ENCODE assay signal across 8 cellular contexts in genomic region chr10:3803295-3803883, GRCh38. TPM values are rescaled to one million over a fixed set of nuclear protein-coding genes. Genes with fewer than 3 reads are reported as not detected.
A peak's percentile ranks its signal among the peaks of the same experiment; 100 is the strongest.
DNase-seq lines count a peak whose midpoint lies in the region; ATAC-seq, FAIRE-seq and TF ChIP-seq lines count a peak whose summit lies in the region.

No MANE protein-coding gene starts in this region.

- no peaks in the 10 kb centered on the region for H3K27me3 Mint-ChIP-seq in CD8-positive, alpha-beta memory T cell
- no peaks in the 10 kb centered on the region for H3K27me3 Mint-ChIP-seq in central memory CD8-positive, alpha-beta T cell
- H3K27me3 Mint-ChIP-seq in naive B cell (no peaks in the 10 kb centered on the region), endothelial cell (ENCODE audit: unreplicated experiment) (peaks cover 3% of the 10 kb centered on the region)

- no peaks in the 10 kb centered on the region for H3K9me3 Mint-ChIP-seq in CD8-positive, alpha-beta memory T cell
- no peaks in the 10 kb centered on the region for H3K9me3 Mint-ChIP-seq in central memory CD8-positive, alpha-beta T cell
- no peaks in the 10 kb centered on the region for H3K9me3 Mint-ChIP-seq in naive B cell
- H3K9me3 Mint-ChIP-seq in endothelial cell (ENCODE audit: unreplicated experiment) = no peaks in the 10 kb centered on the region

- no peak for DNase-seq in CD8-positive, alpha-beta memory T cell
- peak; percentile 57 for DNase-seq in MG63
- no peak for DNase-seq in central memory CD8-positive, alpha-beta T cell (ENCODE audit: low spot score in 2 of 2)
- no peak for DNase-seq in naive B cell
- no peak for DNase-seq in frontal cortex (ENCODE audit: low spot score in 2 of 2)
- no peak for DNase-seq in endothelial cell (ENCODE audit: low spot score)
- no peak for DNase-seq in NCI-H748 (lab: John Stamatoyannopoulos, UW; ENCODE audit: unreplicated experiment)
- no peak for DNase-seq in NCI-H1694 treated with DMSO at 0.1 percent for 48 hours (lab: John Stamatoyannopoulos, UW)

- TF ChIP-seq CTCF in endothelial cell (IDR thresholded peaks at IDR 0.05; ENCODE audit: unreplicated experiment) = no peak

- peaks cover 75% of the 10 kb centered on the region for H3K4me1 ChIP-seq in CD8-positive, alpha-beta memory T cell (ENCODE audit: insufficient read depth, low read length)

- H3K36me3 ChIP-seq in CD8-positive, alpha-beta memory T cell (ENCODE audit: insufficient read depth, low read length) = no peaks in the 10 kb centered on the region
- no peaks in the 10 kb centered on the region for H3K36me3 ChIP-seq in MG63

- H3K36me3 Mint-ChIP-seq in CD8-positive, alpha-beta memory T cell = no peaks in the 10 kb centered on the region
- H3K36me3 Mint-ChIP-seq in central memory CD8-positive, alpha-beta T cell (ENCODE audit: insufficient read depth) = peaks cover 27% of the 10 kb centered on the region
- no peaks in the 10 kb centered on the region for H3K36me3 Mint-ChIP-seq in naive B cell
- H3K36me3 Mint-ChIP-seq in endothelial cell (ENCODE audit: low read depth, unreplicated experiment) = no peaks in the 10 kb centered on the region

- no peak for ATAC-seq in central memory CD8-positive, alpha-beta T cell (replicated peaks; ENCODE audit: extremely low read depth, poor library complexity, severe bottlenecking)
- ATAC-seq in naive B cell (ENCODE audit: low read depth in 2 of 2) = peak in 1 of 2 donors; percentile 23

- peak overlapping the region in 1 of 8 donors; percentile 99 for H3K27ac Mint-ChIP-seq in CD8-positive, alpha-beta memory T cell
- H3K27ac Mint-ChIP-seq in central memory CD8-positive, alpha-beta T cell (ENCODE audit: low read depth) = no peak overlapping the region
- H3K27ac Mint-ChIP-seq in naive B cell = peak overlapping the region in 4 of 6 donors; percentile 43 to 81 (median 76)
- H3K27ac Mint-ChIP-seq in endothelial cell (ENCODE audit: unreplicated experiment) = no peak overlapping the region

- peak overlapping the region in 5 of 7 donors; percentile 51 to 79 (median 54) for H3K4me3 Mint-ChIP-seq in CD8-positive, alpha-beta memory T cell
- peak overlapping the region; percentile 57 for H3K4me3 Mint-ChIP-seq in central memory CD8-positive, alpha-beta T cell
- H3K4me3 Mint-ChIP-seq in naive B cell (peak overlapping the region in 7 of 8 donors; percentile 42 to 85 (median 59)), endothelial cell (ENCODE audit: unreplicated experiment) (no peak overlapping the region)

- H3K27me3 ChIP-seq in CD8-positive, alpha-beta memory T cell (ENCODE audit: insufficient read depth, low read length, poor library complexity, severe bottlenecking) = no peaks in the 10 kb centered on the region
- H3K27me3 ChIP-seq in MG63 = no peaks in the 10 kb centered on the region

- peaks cover 20 to 31% (median 30%) of the 10 kb centered on the region in 3 donors for H3K4me1 Mint-ChIP-seq in CD8-positive, alpha-beta memory T cell
- peaks cover 58% of the 10 kb centered on the region for H3K4me1 Mint-ChIP-seq in central memory CD8-positive, alpha-beta T cell
- H3K4me1 Mint-ChIP-seq in naive B cell (peaks cover 30 to 31% (median 31%) of the 10 kb centered on the region in 3 donors), endothelial cell (ENCODE audit: unreplicated experiment) (peaks cover 40% of the 10 kb centered on the region)

- no peak for FAIRE-seq in frontal cortex (lab: Jason Lieb, UNC)

- CTCF ChIA-PET in CD8-positive, alpha-beta memory T cell (lab: Charles Lee) = no interaction called here

- no peak overlapping the region for H3K4me3 ChIP-seq in CD8-positive, alpha-beta memory T cell (ENCODE audit: low read length)
- no peak overlapping the region for H3K4me3 ChIP-seq in MG63

- peak overlapping the region; percentile 98 for H3K27ac ChIP-seq in CD8-positive, alpha-beta memory T cell (ENCODE audit: low read depth, low read length)

- H3K9me3 ChIP-seq in CD8-positive, alpha-beta memory T cell (ENCODE audit: low read length) = no peaks in the 10 kb centered on the region
- no peaks in the 10 kb centered on the region for H3K9me3 ChIP-seq in MG63

- POLR2A ChIA-PET in CD8-positive, alpha-beta memory T cell (lab: Charles Lee) = interaction anchor here (3.8 to 15.3 kb wide), 2 partner anchors 19 to 20 kb away, joined by 65 to 505 read pairs; partner anchors contain the start of gene KLF6

RNA-seq across cellular contexts. Expression of gene KLF6, which starts 18.4 kb away (rescaled TPM):
- total RNA-seq in CD8-positive, alpha-beta memory T cell = 100 to 1,000 TPM; 187 to 192 TPM
- polyA plus RNA-seq in CD8-positive, alpha-beta memory T cell = 883 TPM
- 38.8 and 40.4 TPM in 2 replicates for total RNA-seq in MG63 (2014; rRNA removed; shearing (Covaris generic); ENCODE audit: low replicate concordance)
- 1,000 to 10,000 TPM in 1 of 6 donors, 100 to 1,000 TPM in 5; 316 to 1,111 (median 647) TPM for polyA plus RNA-seq in naive B cell (ENCODE audit: low read depth in 6 of 6)
- total RNA-seq in frontal cortex (67.3 TPM), endothelial cell (ENCODE audit: unreplicated experiment) (328 TPM)

Comparison
In these comparisons a context has a peak if more than half of its experiments do, and no peak if none do; other contexts are left out.
1. H3K27ac Mint-ChIP-seq: peak in naive B cell (4 of 6); none in central memory CD8-positive, alpha-beta T cell (single experiment) and endothelial cell (single experiment).